15 cellular contexts compared by ENCODE assay signal in the genomic region with DNA sequence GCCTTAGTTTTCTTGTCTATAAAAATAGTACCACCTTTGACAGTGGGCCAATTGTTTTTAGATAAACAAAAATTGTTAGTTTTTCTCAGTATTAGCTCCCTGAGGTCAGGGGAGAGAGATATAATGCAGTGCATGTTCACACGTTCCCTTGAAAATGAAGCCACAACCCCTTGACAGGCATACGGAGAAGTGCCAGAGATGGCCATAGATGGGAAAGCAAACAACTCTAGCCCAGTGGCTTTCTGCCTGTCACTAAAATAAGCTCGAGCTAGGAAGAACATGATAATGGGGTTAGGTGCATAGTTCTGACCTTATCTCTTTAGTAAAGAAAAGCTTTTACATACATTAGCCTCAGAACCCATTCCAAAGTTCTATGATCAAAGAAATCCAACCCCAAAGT.
DNase-seq lines count a peak whose midpoint lies in the region; ATAC-seq and TF ChIP-seq lines count a peak whose summit lies in the region.
"Had no signal": no experiment of that assay in that cellular context is flagged by ENCODE, and none has a peak within 500 bp of the region (broad histone marks: within the 10 kb centered on the region; RNA-seq: fewer than 3 reads in every experiment).

No MANE protein-coding gene starts in this region.

- H3K27ac Mint-ChIP-seq in CD4-positive, alpha-beta T cell, result no peak overlapping the region
- H3K27ac Mint-ChIP-seq: CD4-positive, CD25-positive, alpha-beta regulatory T cell had no signal

- H3K36me3 Mint-ChIP-seq in CD4-positive, alpha-beta T cell (ENCODE audit: low read depth), result no peaks in the 10 kb centered on the region
- H3K36me3 Mint-ChIP-seq: CD4-positive, CD25-positive, alpha-beta regulatory T cell had no signal

- H3K4me3 Mint-ChIP-seq in CD4-positive, alpha-beta T cell, result no peak overlapping the region
- H3K4me3 Mint-ChIP-seq: CD4-positive, CD25-positive, alpha-beta regulatory T cell had no signal

- no peaks in the 10 kb centered on the region for H3K4me1 Mint-ChIP-seq in CD4-positive, alpha-beta T cell (ENCODE audit: low read depth)
- H3K4me1 Mint-ChIP-seq: CD4-positive, CD25-positive, alpha-beta regulatory T cell had no signal

- CTCF ChIA-PET in CD4-positive, alpha-beta T cell (lab: Charles Lee), result no interaction called here

- H3K4me3 ChIP-seq in cardiac muscle cell (no peak overlapping the region), right cardiac atrium (ENCODE audit: low read length) (no peak overlapping the region)
- H3K4me3 ChIP-seq: GM23248, HAP-1 had no signal

- H3K27ac ChIP-seq in cardiac muscle cell, result peak overlapping the region; percentile 94
- H3K27ac ChIP-seq in right cardiac atrium (ENCODE audit: low read length), result peak overlapping the region; percentile 71
- H3K27ac ChIP-seq in CD4-positive, alpha-beta T cell (ENCODE audit: low read depth, low read length), result no peak overlapping the region
- H3K27ac ChIP-seq: GM23248, HL-60 had no signal

- H3K27me3 Mint-ChIP-seq in CD4-positive, alpha-beta T cell, result no peaks in the 10 kb centered on the region
- H3K27me3 Mint-ChIP-seq: CD4-positive, CD25-positive, alpha-beta regulatory T cell had no signal

- intact Hi-C loops in left cardiac atrium (cut with DNase I) (no loop called here), right cardiac atrium (cut with DNase I) (no loop called here)
- intact Hi-C loops in CD4-positive, alpha-beta T cell (cut with DNase I, micrococcal nuclease), result no loop called here

- peaks cover 10% of the 10 kb centered on the region for H3K9me3 Mint-ChIP-seq in CD4-positive, alpha-beta T cell

- TF ChIP-seq CTCF in cardiac muscle cell (IDR thresholded peaks at IDR 0.05; ENCODE audit: low read depth, low read length), result no peak
- TF ChIP-seq CTCF in CD4-positive, alpha-beta T cell (IDR thresholded peaks at IDR 0.05), result no peak

- H3K4me1 ChIP-seq in cardiac muscle cell (ENCODE audit: low read depth), result peaks cover 17% of the 10 kb centered on the region
- no peaks in the 10 kb centered on the region for H3K4me1 ChIP-seq in right cardiac atrium (ENCODE audit: control insufficient read depth, insufficient read depth, low read length)
- H3K4me1 ChIP-seq: BE2C, Caco-2, HAP-1 had no signal

- ATAC-seq in left cardiac atrium (peak; percentile 57 to 74), right cardiac atrium (peak in 1 of 2 donors; percentile 63), HG02588 (IDR thresholded peaks at IDR 0.05; ENCODE audit: unreplicated experiment) (no peak), GM21529 (IDR thresholded peaks at IDR 0.05; ENCODE audit: unreplicated experiment) (no peak)
- ATAC-seq in CD4-positive, alpha-beta T cell (ENCODE audit: poor library complexity), result no peak

- 40% methylated on average over 3 of the region's 3 CpGs for WGBS in right cardiac atrium

- peaks cover 6% of the 10 kb centered on the region for H3K36me3 ChIP-seq in cardiac muscle cell
- H3K36me3 ChIP-seq: BE2C, HAP-1 had no signal

- POLR2A ChIA-PET in CD4-positive, alpha-beta T cell (lab: Charles Lee), result no interaction called here

- H3K9me3 ChIP-seq in cardiac muscle cell (ENCODE audit: low read depth), result no peaks in the 10 kb centered on the region
- H3K9me3 ChIP-seq in right cardiac atrium (ENCODE audit: control insufficient read depth, low read length), result no peaks in the 10 kb centered on the region
- H3K9me3 ChIP-seq in CD4-positive, alpha-beta T cell (ENCODE audit: control insufficient read depth, low read length), result no peaks in the 10 kb centered on the region
- H3K9me3 ChIP-seq: BE2C, Caco-2, HAP-1 had no signal

- H3K27me3 ChIP-seq in cardiac muscle cell (no peaks in the 10 kb centered on the region), right cardiac atrium (ENCODE audit: control insufficient read depth, insufficient read depth) (no peaks in the 10 kb centered on the region)
- no peaks in the 10 kb centered on the region for H3K27me3 ChIP-seq in CD4-positive, alpha-beta T cell (ENCODE audit: control insufficient read depth, insufficient read depth, low read length)
- H3K27me3 ChIP-seq: BE2C had no signal

- DNase-seq in cardiac muscle cell (ENCODE audit: low read depth in 1 of 2, low spot score in 1 of 2) (peak in 1 of 2 donors; percentile 45), left cardiac atrium (no peak), right cardiac atrium (no peak), OCI-M1 (lab: John Stamatoyannopoulos, UW) (no peak)
- DNase-seq in CD4-positive, alpha-beta T cell, result no peak
- DNase-seq: ACHN; BE2C; C1 segment of cervical spinal cord; Caco-2; CD4-positive, CD25-positive, alpha-beta regulatory T cell; GM23248 had no signal

Comparison
In these comparisons a context has a peak if more than half of its experiments do, and no peak if none do; other contexts are left out.
1. ATAC-seq: peak in left cardiac atrium (2 of 2); none in HG02588 (single experiment), GM21529 (single experiment) and CD4-positive, alpha-beta T cell (single experiment).